In genomic region chr9:93967020-93967803, GRCh38 we compare ENCODE assay signal across 17 cellular contexts. TPM values are rescaled to one million over a fixed set of nuclear protein-coding genes. Genes with fewer than 3 reads are reported as not detected.
"Had no signal": no experiment of that assay in that cellular context is flagged by ENCODE, and none has a peak within 500 bp of the region (broad histone marks: within the 10 kb centered on the region; RNA-seq: fewer than 3 reads in every experiment).

No MANE protein-coding gene starts in this region.

- H3K36me3 ChIP-seq: gastroesophageal sphincter, ovary had no signal

- H3K27ac ChIP-seq: gastroesophageal sphincter, ovary had no signal

- FAIRE-seq: astrocyte, bronchial epithelial cell had no signal

- H3K4me3 Mint-ChIP-seq: activated naive CD4-positive, alpha-beta T cell treated with anti-CD3 and anti-CD28 coated beads, Interleukin-2, amount 10 ng/mL, durations not matched to agents 7 days and 5 days; mesothelial cell of epicardium; neural crest cell; T-cell had no signal

- H3K4me3 ChIP-seq: gastroesophageal sphincter, ovary had no signal

- H3K27ac Mint-ChIP-seq: activated naive CD4-positive, alpha-beta T cell treated with anti-CD3 and anti-CD28 coated beads, Interleukin-2, amount 10 ng/mL, durations not matched to agents 7 days and 5 days; mesothelial cell of epicardium; T-cell had no signal

- H3K27me3 ChIP-seq: ovary had no signal

- DNase-seq: activated CD4-positive, alpha-beta T cell treated with anti-CD3 and anti-CD28 coated beads for 1 hour; activated CD4-positive, alpha-beta T cell treated with anti-CD3 and anti-CD28 coated beads, Interleukin-2, amount 50 U/mL, for 4 hours; activated naive CD4-positive, alpha-beta T cell treated with anti-CD3 and anti-CD28 coated beads, Interleukin-2, amount 10 ng/mL, durations not matched to agents 7 days and 5 days; activated T-cell treated with anti-CD3 and anti-CD28 coated beads for 4 hours; stimulated activated CD4-positive, alpha-beta T cell treated with anti-CD3 and anti-CD28 coated beads, Interleukin-12 subunit alpha, Interleukin-12 subunit beta, amount 100 ng/mL, for 4 hours; stimulated activated CD4-positive, alpha-beta T cell treated with anti-CD3 and anti-CD28 coated beads, Interleukin-2, amount 100 ng/mL, for 24 hours; T-cell; T-helper 9 cell had no signal

- ATAC-seq: gastroesophageal sphincter, T-cell had no signal

- H3K36me3 Mint-ChIP-seq: activated naive CD4-positive, alpha-beta T cell treated with anti-CD3 and anti-CD28 coated beads, Interleukin-2, amount 10 ng/mL, durations not matched to agents 7 days and 5 days; mesothelial cell of epicardium; T-cell had no signal

- H3K9me3 Mint-ChIP-seq: activated naive CD4-positive, alpha-beta T cell treated with anti-CD3 and anti-CD28 coated beads, Interleukin-2, amount 10 ng/mL, durations not matched to agents 7 days and 5 days had no signal

- H3K9me3 ChIP-seq: gastroesophageal sphincter, ovary had no signal

RNA-seq across cellular contexts. Expression of gene BARX1, which starts 12.1 kb away (rescaled TPM):
- total RNA-seq: bronchial epithelial cell, kidney epithelial cell, lower leg skin, mesothelial cell of epicardium, ovary, T-cell, urinary bladder had no signal
- polyA plus RNA-seq: urinary bladder had no signal
